ENCODE assay signal across 1 cellular context in the genomic region with DNA sequence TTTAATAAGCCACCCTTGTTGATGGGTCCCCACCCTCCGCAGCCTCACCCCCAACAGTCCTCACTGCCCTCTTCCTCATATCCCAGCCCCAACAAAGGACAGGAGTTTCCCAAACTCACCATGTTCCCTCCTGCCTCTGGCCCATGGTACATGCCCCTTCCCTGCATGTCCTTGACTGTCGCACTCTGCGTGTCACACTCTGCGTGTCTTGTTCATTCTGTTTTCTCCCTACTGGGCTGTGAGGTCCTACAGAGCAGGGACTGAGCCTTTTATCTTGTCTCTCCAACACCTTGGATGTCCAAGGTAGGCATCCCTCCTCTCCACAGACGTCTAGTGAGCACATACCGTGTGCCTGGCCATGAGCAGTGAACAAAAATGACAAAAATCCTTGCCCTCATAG.
TF ChIP-seq lines count a peak whose summit lies in the region.

No MANE protein-coding gene starts in this region.

TF ChIP-seq in liver, 16 proteins besides CTCF, POLR2A, EP300 and RAD21 (continued from another document):
- TF ChIP-seq, protein P1, sequence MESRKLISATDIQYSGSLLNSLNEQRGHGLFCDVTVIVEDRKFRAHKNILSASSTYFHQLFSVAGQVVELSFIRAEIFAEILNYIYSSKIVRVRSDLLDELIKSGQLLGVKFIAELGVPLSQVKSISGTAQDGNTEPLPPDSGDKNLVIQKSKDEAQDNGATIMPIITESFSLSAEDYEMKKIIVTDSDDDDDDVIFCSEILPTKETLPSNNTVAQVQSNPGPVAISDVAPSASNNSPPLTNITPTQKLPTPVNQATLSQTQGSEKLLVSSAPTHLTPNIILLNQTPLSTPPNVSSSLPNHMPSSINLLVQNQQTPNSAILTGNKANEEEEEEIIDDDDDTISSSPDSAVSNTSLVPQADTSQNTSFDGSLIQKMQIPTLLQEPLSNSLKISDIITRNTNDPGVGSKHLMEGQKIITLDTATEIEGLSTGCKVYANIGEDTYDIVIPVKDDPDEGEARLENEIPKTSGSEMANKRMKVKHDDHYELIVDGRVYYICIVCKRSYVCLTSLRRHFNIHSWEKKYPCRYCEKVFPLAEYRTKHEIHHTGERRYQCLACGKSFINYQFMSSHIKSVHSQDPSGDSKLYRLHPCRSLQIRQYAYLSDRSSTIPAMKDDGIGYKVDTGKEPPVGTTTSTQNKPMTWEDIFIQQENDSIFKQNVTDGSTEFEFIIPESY (IDR thresholded peaks at IDR 0.05), result no peak
- TF ChIP-seq SP1 (IDR thresholded peaks at IDR 0.05) (no peak), FOXA2 (IDR thresholded peaks at IDR 0.05) (no peak), GABPA (IDR thresholded peaks at IDR 0.05 in 1 of 2, conservative IDR thresholded peaks at IDR 0.05 in 1 of 2) (no peak), ATF3 (IDR thresholded peaks at IDR 0.05) (no peak), JUND (IDR thresholded peaks at IDR 0.05) (no peak), FOXA1 (IDR thresholded peaks at IDR 0.05) (no peak), HNF4A (conservative IDR thresholded peaks at IDR 0.05) (no peak), RXRA (IDR thresholded peaks at IDR 0.05) (no peak), REST (IDR thresholded peaks at IDR 0.05) (no peak), NR2F2 (IDR thresholded peaks at IDR 0.05) (no peak), TAF1 (conservative IDR thresholded peaks at IDR 0.05) (no peak)
